In genomic region chr10:125165584-125166340, GRCh38 we compare ENCODE assay signal across 19 cellular contexts. TPM values are rescaled to one million over a fixed set of nuclear protein-coding genes. Genes with fewer than 3 reads are reported as not detected.
DNase-seq lines count a peak whose midpoint lies in the region; ATAC-seq and TF ChIP-seq lines count a peak whose summit lies in the region.
"Had no signal": no experiment of that assay in that cellular context is flagged by ENCODE, and none has a peak within 500 bp of the region (broad histone marks: within the 10 kb centered on the region; RNA-seq: fewer than 3 reads in every experiment).

No MANE protein-coding gene starts in this region.

- H3K4me1 Mint-ChIP-seq in Caco-2 (ENCODE audit: low read depth, unreplicated experiment) (peaks cover 7% of the 10 kb centered on the region), osteocyte (ENCODE audit: unreplicated experiment) (no peaks in the 10 kb centered on the region), T-helper 17 cell (no peaks in the 10 kb centered on the region)

- no peak overlapping the region for H3K4me2 ChIP-seq in mesendoderm (ENCODE audit: low read length)
- H3K4me2 ChIP-seq in Karpas-422 (ENCODE audit: low read depth, low read length, poor library complexity, severe bottlenecking) = no peak overlapping the region
- H3K4me2 ChIP-seq: BLaER1 treated with 17β-estradiol and CSF1 and Interleukin-3, amounts not matched to agents 10 nM and 100 nM had no signal

- no peak overlapping the region for H2BK15ac ChIP-seq in mesendoderm (replicated peaks; ENCODE audit: low read depth)

- ATAC-seq in T-helper 17 cell (no peak), GM18520 (IDR thresholded peaks at IDR 0.05; ENCODE audit: unreplicated experiment) (no peak)
- ATAC-seq: GM12878 had no signal

- H3K18ac ChIP-seq in mesendoderm (ENCODE audit: low read length) = no peak overlapping the region

- no CpG with 5 or more reads among the region's 10 CpGs for WGBS in mesendoderm (ENCODE audit: extremely low coverage, insufficient coverage, low lambda C conversion rate)

- H3K27me3 Mint-ChIP-seq in Caco-2 (ENCODE audit: insufficient read depth, unreplicated experiment) = no peaks in the 10 kb centered on the region
- H3K27me3 Mint-ChIP-seq in osteocyte (ENCODE audit: unreplicated experiment) = peaks cover 13% of the 10 kb centered on the region
- peaks cover 38% of the 10 kb centered on the region for H3K27me3 Mint-ChIP-seq in T-helper 17 cell

- H3K9me3 ChIP-seq in Caco-2 (no peaks in the 10 kb centered on the region), T-helper 17 cell (ENCODE audit: control insufficient read depth, low read length, poor library complexity, severe bottlenecking) (no peaks in the 10 kb centered on the region), Karpas-422 (ENCODE audit: low read length) (no peaks in the 10 kb centered on the region)
- H3K9me3 ChIP-seq: BLaER1 treated with 17β-estradiol and CSF1 and Interleukin-3, amounts not matched to agents 10 nM and 100 nM; HAP-1 had no signal

- no peaks in the 10 kb centered on the region for H3K79me2 ChIP-seq in mesendoderm (ENCODE audit: control insufficient read depth, insufficient read depth, low read length)
- H3K79me2 ChIP-seq in Karpas-422 (ENCODE audit: low read length) = no peaks in the 10 kb centered on the region

- no peaks in the 10 kb centered on the region for H3K4me1 ChIP-seq in Caco-2
- H3K4me1 ChIP-seq in mesendoderm (ENCODE audit: control insufficient read depth, low read depth, low read length) = peaks cover 2% of the 10 kb centered on the region
- H3K4me1 ChIP-seq in Karpas-422 (ENCODE audit: low read length) = no peaks in the 10 kb centered on the region

- H3K9me2 ChIP-seq in Karpas-422 (replicated peaks; ENCODE audit: insufficient read depth, low read length) = no peaks in the 10 kb centered on the region

- intact Hi-C loops in Caco-2 (cut with micrococcal nuclease; ENCODE audit: unreplicated experiment) = loop anchor here (10.0 kb wide), 2 partner anchors 99 to 539 kb away; no protein-coding TSS in a partner anchor

- H2AFZ ChIP-seq in Karpas-422 (ENCODE audit: low read length) = no peak overlapping the region

- BruUV-seq in Caco-2 (replicated peaks; lab: Mats Ljungman, UMichigan) = no TSS peak

- no peaks in the 10 kb centered on the region for H3K79me1 ChIP-seq in mesendoderm (ENCODE audit: low read length)

- no peaks in the 10 kb centered on the region for H3K27me3 ChIP-seq in Caco-2 (replicated peaks; ENCODE audit: control insufficient read depth, insufficient read depth, low read length)
- H3K27me3 ChIP-seq in mesendoderm (ENCODE audit: insufficient read depth, low read length, poor library complexity) = no peaks in the 10 kb centered on the region
- H3K27me3 ChIP-seq in Karpas-422 (ENCODE audit: low read length) = no peaks in the 10 kb centered on the region

- H3K27ac ChIP-seq in mesendoderm (ENCODE audit: low read depth, low read length) (no peak overlapping the region), Karpas-422 (ENCODE audit: low read length) (no peak overlapping the region)
- H3K27ac ChIP-seq: BLaER1 treated with 17β-estradiol and CSF1 and Interleukin-3, amounts not matched to agents 10 nM and 100 nM had no signal

- H3K27ac Mint-ChIP-seq in Caco-2 (ENCODE audit: unreplicated experiment) (peak overlapping the region; percentile 11), osteocyte (ENCODE audit: unreplicated experiment) (no peak overlapping the region), T-helper 17 cell (no peak overlapping the region)
- H3K27ac Mint-ChIP-seq: CD4-positive, CD25-positive, alpha-beta regulatory T cell; HFFc6 had no signal

- DNase-seq in Caco-2 (no peak), dedifferentiated amniotic fluid mesenchymal stem cell (ENCODE audit: extremely low spot score) (peak; percentile 5), mesendoderm (peak; percentile 57), osteocyte (ENCODE audit: extremely low spot score, unreplicated experiment) (peak; percentile 53), NCI-H1092 treated with DMSO at 0.1 percent for 48 hours (lab: John Stamatoyannopoulos, UW) (no peak), T-helper 17 cell (no peak), Karpas-422 (no peak)
- DNase-seq: ACHN; Calu3; CD4-positive, CD25-positive, alpha-beta regulatory T cell; DMS 273 treated with DMSO at 0.1 percent for 48 hours; DMS79; GOT3; HFFc6; IMR-90 had no signal

- CTCF ChIA-PET in Caco-2 (lab: Charles Lee) = interaction anchor here (0.5 to 0.6 kb wide), 2 partner anchors 562 to 772 kb away, joined by 3 read pairs; no protein-coding TSS in a partner anchor

- no peak overlapping the region for H3K56ac ChIP-seq in mesendoderm (ENCODE audit: low read length)

- POLR2A ChIA-PET in Caco-2 (lab: Charles Lee) = no interaction called here

- no peak overlapping the region for H2AK5ac ChIP-seq in mesendoderm (ENCODE audit: low read length)

- no peak overlapping the region for H4K5ac ChIP-seq in mesendoderm (ENCODE audit: low read length)

- H3K9me3 Mint-ChIP-seq in Caco-2 (ENCODE audit: unreplicated experiment) (no peaks in the 10 kb centered on the region), osteocyte (ENCODE audit: unreplicated experiment) (no peaks in the 10 kb centered on the region)
- H3K9me3 Mint-ChIP-seq: HFFc6 had no signal

- H4K8ac ChIP-seq in mesendoderm (ENCODE audit: low read depth, low read length) = no peak overlapping the region

- H3K9ac ChIP-seq in mesendoderm (ENCODE audit: low read length) (no peak overlapping the region), Karpas-422 (ENCODE audit: low read length) (no peak overlapping the region)
- H3K9ac ChIP-seq: BLaER1 treated with 17β-estradiol and CSF1 and Interleukin-3, amounts not matched to agents 10 nM and 100 nM had no signal

- no peak overlapping the region for H3K23ac ChIP-seq in mesendoderm (ENCODE audit: low read length)

- no peaks in the 10 kb centered on the region for H4K20me1 ChIP-seq in Karpas-422 (ENCODE audit: insufficient read depth, low read depth, low read length)
- H4K20me1 ChIP-seq: BLaER1 treated with 17β-estradiol and CSF1 and Interleukin-3, amounts not matched to agents 10 nM and 100 nM had no signal

- no peak overlapping the region for H3K4me3 ChIP-seq in Caco-2 (ENCODE audit: low read depth, low read length)
- no peak overlapping the region for H3K4me3 ChIP-seq in mesendoderm (ENCODE audit: low read length)
- H3K4me3 ChIP-seq in Karpas-422 (ENCODE audit: low read length) = no peak overlapping the region
- H3K4me3 ChIP-seq: BLaER1 treated with 17β-estradiol and CSF1 and Interleukin-3, amounts not matched to agents 10 nM and 100 nM; GM12878; HAP-1 had no signal

- TF ChIP-seq CTCF in Caco-2 (IDR thresholded peaks at IDR 0.05; ENCODE audit: insufficient read depth in 1 of 2, low read depth in 1 of 2, low read length in 1 of 2, severe bottlenecking in 1 of 2, unreplicated experiment in 1 of 2) = no peak
- TF ChIP-seq CTCF in osteocyte (IDR thresholded peaks at IDR 0.05) = no peak

- no peak overlapping the region for H2BK5ac ChIP-seq in mesendoderm (ENCODE audit: low read length)

- H3K4me3 Mint-ChIP-seq in Caco-2 (ENCODE audit: unreplicated experiment) (no peak overlapping the region), osteocyte (ENCODE audit: unreplicated experiment) (no peak overlapping the region), T-helper 17 cell (no peak overlapping the region)
- H3K4me3 Mint-ChIP-seq: CD4-positive, CD25-positive, alpha-beta regulatory T cell; HFFc6 had no signal

- no peaks in the 10 kb centered on the region for H3K36me3 ChIP-seq in Caco-2 (ENCODE audit: control insufficient read depth, insufficient read depth, low read length)
- no peaks in the 10 kb centered on the region for H3K36me3 ChIP-seq in mesendoderm (ENCODE audit: control insufficient read depth, insufficient read depth, low read length)
- H3K36me3 ChIP-seq in Karpas-422 (ENCODE audit: insufficient read depth, low read length) = no peaks in the 10 kb centered on the region
- H3K36me3 ChIP-seq: BLaER1 treated with 17β-estradiol and CSF1 and Interleukin-3, amounts not matched to agents 10 nM and 100 nM; HAP-1 had no signal

- no peak overlapping the region for H3K4ac ChIP-seq in mesendoderm (ENCODE audit: low read depth, low read length)

- no peak overlapping the region for H2BK120ac ChIP-seq in mesendoderm (ENCODE audit: low read depth, low read length)

- peaks cover 10% of the 10 kb centered on the region for H3K36me3 Mint-ChIP-seq in Caco-2 (ENCODE audit: insufficient read depth, unreplicated experiment)
- no peaks in the 10 kb centered on the region for H3K36me3 Mint-ChIP-seq in osteocyte (ENCODE audit: unreplicated experiment)
- H3K36me3 Mint-ChIP-seq in T-helper 17 cell (ENCODE audit: low read depth) = no peaks in the 10 kb centered on the region
- H3K36me3 Mint-ChIP-seq: CD4-positive, CD25-positive, alpha-beta regulatory T cell had no signal

RNA-seq across cellular contexts. Expression of gene CTBP2, which starts 5.4 kb away (rescaled TPM):
- 97.2 and 99.6 TPM in 2 replicates for total RNA-seq in Caco-2 (2022)
- 135 TPM for polyA plus RNA-seq in mesendoderm (2013, experiment 1 of 2)
- 136 TPM for polyA plus RNA-seq in mesendoderm (2013, experiment 2 of 2)
- 125 and 127 TPM in 2 replicates for total RNA-seq in osteocyte
- total RNA-seq in T-helper 17 cell = 1 to 10 TPM; 1.3 to 1.5 TPM
- total RNA-seq in Karpas-422 (2014; rRNA removed; shearing (Covaris generic); ENCODE audit: low replicate concordance) = 0.15 and 1.3 TPM in 2 replicates

Comparison
In these comparisons a context has a peak if more than half of its experiments do, and no peak if none do; other contexts are left out.
1. DNase-seq: peak in dedifferentiated amniotic fluid mesenchymal stem cell (single experiment), mesendoderm (single experiment) and osteocyte (single experiment); none in Caco-2 (0 of 2), NCI-H1092 treated with DMSO at 0.1 percent for 48 hours (single experiment), T-helper 17 cell (0 of 3) and Karpas-422 (single experiment).
2. RNA of gene CTBP2, which starts 5.4 kb away (total RNA-seq): 125 to 127 TPM in osteocyte and 97.2 to 99.6 TPM in Caco-2; 1.3 to 1.5 TPM in T-helper 17 cell and 0.15 to 1.3 TPM in Karpas-422; every median in the first group is over 10 times any median in the second.